In the genomic region with DNA sequence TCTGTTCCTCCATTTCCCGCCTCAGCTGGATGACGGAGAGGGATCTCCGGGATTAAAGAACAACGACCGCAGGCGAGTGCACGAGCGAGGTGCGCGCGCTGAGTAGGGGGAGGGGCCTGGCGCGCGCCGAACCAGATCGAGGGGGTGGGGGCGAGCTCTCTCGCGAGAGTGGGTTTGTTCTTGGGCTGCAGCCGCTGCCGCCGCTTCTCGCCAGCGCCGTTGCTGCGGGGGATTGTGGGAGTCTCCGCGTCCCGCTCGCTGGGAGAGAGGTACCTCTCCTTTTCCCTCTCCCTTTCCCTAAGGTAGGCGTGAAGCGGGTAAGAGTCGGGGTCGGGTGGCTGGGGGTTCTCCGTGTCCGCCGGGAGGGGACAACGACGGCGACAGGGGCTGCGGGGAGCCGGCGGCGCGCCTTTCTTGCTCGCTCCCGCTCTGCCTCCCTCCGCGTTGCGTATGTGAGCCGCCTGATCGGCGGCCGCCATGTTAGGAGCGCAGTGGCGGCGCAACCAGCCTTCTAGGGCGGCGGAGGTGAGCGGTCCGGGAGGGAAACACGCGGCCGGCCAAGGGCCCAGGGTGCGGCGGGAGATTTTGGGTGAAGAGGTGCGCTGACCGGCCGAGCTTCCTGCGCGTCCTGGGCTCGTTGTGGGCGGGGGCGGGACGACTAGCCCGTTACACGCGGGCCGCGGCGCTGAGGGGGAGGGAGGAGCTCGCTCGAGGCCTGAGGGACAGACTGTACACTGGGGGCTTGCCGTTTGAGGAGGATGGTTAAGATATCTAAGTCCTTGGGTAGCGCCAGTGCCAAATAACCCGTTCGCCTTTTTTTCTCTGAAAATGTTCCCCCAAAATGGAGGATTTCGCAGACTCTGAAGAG, we compare ENCODE assay signal across 8 cellular contexts. TPM values are rescaled to one million over a fixed set of nuclear protein-coding genes. Genes with fewer than 3 reads are reported as not detected.
A peak's percentile ranks its signal among the peaks of the same experiment; 100 is the strongest.
DNase-seq lines count a peak whose midpoint lies in the region; TF ChIP-seq lines count a peak whose summit lies in the region.

Gene MATR3 (plus strand): TSS at position 237 of the 868 bp plus-strand sequence. CDS start 13,676 bp downstream, outside the sequence.

- TF ChIP-seq POLR2A in suprapubic skin (IDR thresholded peaks at IDR 0.05): peak; percentile 92 to 98

- TF ChIP-seq EP300 in SK-N-SH (IDR thresholded peaks at IDR 0.05; ENCODE audit: borderline replicate concordance in 1 of 2, low read depth in 1 of 2, low read length in 1 of 2) (no peak), suprapubic skin (IDR thresholded peaks at IDR 0.05) (no peak)

- H3K9ac ChIP-seq in SK-N-SH: peak within 1 kb of the TSS; percentile 100

- peaks cover 34% of the 10 kb centered on the region for H3K4me1 Mint-ChIP-seq in HFFc6 (ENCODE audit: low read depth)

- peaks cover 31% of the 10 kb centered on the region for H3K36me3 Mint-ChIP-seq in HFFc6 (ENCODE audit: low read depth)

- no peak for TF ChIP-seq CTCF in HFFc6 (IDR thresholded peaks at IDR 0.05)
- TF ChIP-seq CTCF in SK-N-SH (IDR thresholded peaks at IDR 0.05): no peak
- TF ChIP-seq CTCF in suprapubic skin (IDR thresholded peaks at IDR 0.05): no peak

- peak within 1 kb of the TSS; percentile 99 for H3K27ac Mint-ChIP-seq in HFFc6

- no peaks in the 10 kb centered on the region for H3K9me3 ChIP-seq in SK-N-SH
- no peaks in the 10 kb centered on the region for H3K9me3 ChIP-seq in suprapubic skin

- no peaks in the 10 kb centered on the region for H3K9me3 Mint-ChIP-seq in HFFc6

- H3K27ac ChIP-seq in SK-N-SH (ENCODE audit: low read depth in 2 of 2, low read length in 1 of 2) (peak within 1 kb of the TSS; percentile 97 to 99), suprapubic skin (peak within 1 kb of the TSS; percentile 100)

- H3K4me1 ChIP-seq in SK-N-SH (ENCODE audit: control insufficient read depth in 1 of 2, insufficient read depth in 2 of 2, low read depth in 1 of 2, low read length in 1 of 2): peaks cover 10 to 20% of the 10 kb centered on the region in 2 experiments; a peak in 3 of 4 replicates
- peaks cover 44% of the 10 kb centered on the region for H3K4me1 ChIP-seq in suprapubic skin

- H2AFZ ChIP-seq in SK-N-SH (ENCODE audit: low read depth): peak within 1 kb of the TSS; percentile 98

- H3K4me2 ChIP-seq in SK-N-SH: peak within 1 kb of the TSS; percentile 76

- H3K4me3 ChIP-seq in SK-N-SH (ENCODE audit: low read depth in 2 of 2, low read length in 1 of 2) (peak within 1 kb of the TSS; percentile 73 to 85), suprapubic skin (peak within 1 kb of the TSS; percentile 94)

- H4K20me1 ChIP-seq in SK-N-SH (ENCODE audit: insufficient read depth): peaks cover 43% of the 10 kb centered on the region

- H3K9me2 ChIP-seq in SK-N-SH: no peaks in the 10 kb centered on the region

- no peaks in the 10 kb centered on the region; the same call in 1 of the 2 replicates for H3K27me3 Mint-ChIP-seq in HFFc6 (ENCODE audit: insufficient read depth)

- H3K36me3 ChIP-seq in SK-N-SH (replicated peaks in 1 of 2; ENCODE audit: control insufficient read depth in 1 of 2, insufficient read depth in 2 of 2, low read length in 1 of 2): no peaks in the 10 kb centered on the region
- no peaks in the 10 kb centered on the region for H3K36me3 ChIP-seq in suprapubic skin

- WGBS in SK-N-SH (ENCODE audit: low lambda C conversion rate): under 1% methylated on average over 65 of the region's 88 CpGs
- 0% methylated on average over 22 of the region's 88 CpGs for WGBS in suprapubic skin

- DNase-seq in GM03348 (ENCODE audit: low spot score) (peak; percentile 98), HFFc6 (peak; percentile 92), NCI-H1048 (lab: John Stamatoyannopoulos, UW) (peak; percentile 91), SK-N-SH (peak; percentile 97), germinal center (ENCODE audit: low spot score) (peak; percentile 95), nucleus accumbens (lab: John Stamatoyannopoulos, UW) (peak in 55 of 56 donors; percentile 70 to 96 (median 90)), suprapubic skin (ENCODE audit: low spot score in 2 of 2) (peak; percentile 97 to 98)
- DNase-seq in activated naive CD4-positive, alpha-beta T cell treated with anti-CD3 and anti-CD28 coated beads, Interleukin-2, amount 50 U/mL, for 16 hours: peak; percentile 94

- H3K27me3 ChIP-seq in SK-N-SH (ENCODE audit: insufficient read depth) (no peaks in the 10 kb centered on the region), suprapubic skin (no peaks in the 10 kb centered on the region)

- H3F3A ChIP-seq in SK-N-SH (replicated peaks; ENCODE audit: insufficient read depth): peaks cover 23% of the 10 kb centered on the region

- CTCF ChIA-PET in SK-N-SH (lab: Yijun Ruan, JAX): interaction anchor here (0.6 to 2.9 kb wide), 11 partner anchors 10 to 714 kb away, joined by 3 to 13 read pairs (median 3); partner anchors contain the start of gene PAIP2

- peaks cover 52% of the 10 kb centered on the region for H3K79me2 ChIP-seq in SK-N-SH (ENCODE audit: insufficient read depth)

- no peak for TF ChIP-seq RAD21 in SK-N-SH (IDR thresholded peaks at IDR 0.05; ENCODE audit: low read length)

- peak within 1 kb of the TSS; percentile 99 for H3K4me3 Mint-ChIP-seq in HFFc6

- POLR2A ChIA-PET in SK-N-SH (lab: Yijun Ruan, JAX): interaction anchor here (0.6 to 2.2 kb wide), 17 partner anchors 8 to 829 kb away, joined by 3 to 34 read pairs (median 4); partner anchors contain the start of genes EGR1, ETF1, HSPA9 and PAIP2

TF ChIP-seq in SK-N-SH, 30 proteins besides CTCF, POLR2A, EP300 and RAD21 (continues in another document):
- no peak for TF ChIP-seq IRF3 (IDR thresholded peaks at IDR 0.05; ENCODE audit: low read depth, low read length)
- TF ChIP-seq NFIC (IDR thresholded peaks at IDR 0.05; ENCODE audit: borderline replicate concordance): no peak
- peak; percentile 74; the same call in 1 of the 2 replicates for TF ChIP-seq RCOR1 (IDR thresholded peaks at IDR 0.05; ENCODE audit: low read length)
- peak; percentile 93 for TF ChIP-seq TAF1 (IDR thresholded peaks at IDR 0.05; ENCODE audit: borderline replicate concordance, low read depth, low read length)
- peak; percentile 98 for TF ChIP-seq ZBTB33 (IDR thresholded peaks at IDR 0.05; ENCODE audit: borderline replicate concordance, low read depth)
- peak; percentile 89; the same call in 1 of the 2 replicates for TF ChIP-seq SIN3A (IDR thresholded peaks at IDR 0.05; ENCODE audit: borderline replicate concordance, low read depth, low read length)
- no peak for TF ChIP-seq GATA2 (CRISPR knock-in tag; IDR thresholded peaks at IDR 0.05)
- no peak for TF ChIP-seq JUND (IDR thresholded peaks at IDR 0.05)
- no peak; the same call in 1 of the 2 replicates for TF ChIP-seq FOSL2 (IDR thresholded peaks at IDR 0.05; ENCODE audit: borderline replicate concordance, low read depth)
- no peak for TF ChIP-seq PBX3 (IDR thresholded peaks at IDR 0.05)
- TF ChIP-seq MAX (IDR thresholded peaks at IDR 0.05; ENCODE audit: low read depth): peak; percentile 60
- TF ChIP-seq, protein P1, sequence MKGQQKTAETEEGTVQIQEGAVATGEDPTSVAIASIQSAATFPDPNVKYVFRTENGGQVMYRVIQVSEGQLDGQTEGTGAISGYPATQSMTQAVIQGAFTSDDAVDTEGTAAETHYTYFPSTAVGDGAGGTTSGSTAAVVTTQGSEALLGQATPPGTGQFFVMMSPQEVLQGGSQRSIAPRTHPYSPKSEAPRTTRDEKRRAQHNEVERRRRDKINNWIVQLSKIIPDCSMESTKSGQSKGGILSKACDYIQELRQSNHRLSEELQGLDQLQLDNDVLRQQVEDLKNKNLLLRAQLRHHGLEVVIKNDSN (IDR thresholded peaks at IDR 0.05; ENCODE audit: borderline replicate concordance, low read depth): no peak
- TF ChIP-seq FOXM1 (IDR thresholded peaks at IDR 0.05; ENCODE audit: low read depth): no peak

RNA-seq across cellular contexts. Expression of gene MATR3, which starts in this region (rescaled TPM):
- total RNA-seq in HFFc6 (2021; fragmentation: NEBNext Ultra II Directional; extraction: Animal tissue kit (Norgen Biotek cat#: 25700)): 100 to 1,000 TPM; 117 to 179 (median 140) TPM
- 40.4 and 63.6 TPM in 2 replicates for polyA plus RNA-seq in SK-N-SH (2012; rRNA removed)
- 56.7 and 71.8 TPM in 2 replicates for polyA plus RNA-seq in SK-N-SH (2012; cell fraction: cytosol; rRNA removed)
- 40.2 and 90.8 TPM in 2 replicates for polyA plus RNA-seq in SK-N-SH (2012; cell fraction: nucleus; rRNA removed)
- 100 to 1,000 TPM; 115 to 192 (median 129) TPM for total RNA-seq in suprapubic skin

Comparison
In these comparisons a context has a peak if more than half of its experiments do, and no peak if none do; other contexts are left out.
1. Peak in every context shown above with its lines: DNase-seq, H3K4me3 ChIP-seq and H3K27ac ChIP-seq.